In the genomic region with DNA sequence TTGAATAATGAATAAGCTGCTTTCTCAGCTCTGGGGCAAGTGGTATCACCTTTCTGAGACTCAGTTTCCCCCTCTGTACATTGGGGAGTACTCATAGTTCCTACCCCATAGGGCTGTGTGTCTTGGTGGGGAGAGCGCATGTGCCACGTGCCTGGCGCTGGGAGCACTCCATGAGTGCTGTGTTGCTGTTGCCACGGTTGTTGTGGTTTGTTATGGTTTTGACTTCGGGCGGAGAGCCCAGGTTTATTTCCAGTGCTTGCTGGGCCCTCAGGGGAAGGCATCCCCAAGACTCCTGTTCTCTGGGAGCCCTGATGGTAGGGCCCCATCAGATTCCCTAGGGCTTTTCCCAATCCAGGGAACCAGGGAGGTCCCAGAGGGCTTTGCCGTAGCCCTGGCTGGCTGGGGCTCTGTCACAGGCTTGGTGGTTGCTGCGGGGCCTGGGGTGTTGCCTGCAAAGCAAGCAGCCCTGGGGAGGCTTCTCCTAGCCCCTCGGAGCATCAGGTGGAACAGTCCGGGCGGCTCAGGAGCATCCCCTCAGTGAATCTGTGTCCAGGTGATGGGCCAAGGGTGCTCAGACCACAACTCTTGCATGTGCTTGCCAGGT, we compare ENCODE assay signal across 1 cellular context.
TF ChIP-seq lines count a peak whose summit lies in the region.

No MANE protein-coding gene starts in this region.

TF ChIP-seq in H1, 55 proteins besides CTCF, POLR2A, EP300 and RAD21:
- TF ChIP-seq SAP30 (IDR thresholded peaks at IDR 0.05; ENCODE audit: insufficient read depth, insufficient replicate concordance, low read length) (no peak), YY1 (IDR thresholded peaks at IDR 0.05; ENCODE audit: low read depth, low read length) (no peak), SUZ12 (IDR thresholded peaks at IDR 0.05; ENCODE audit: low read length) (no peak), RFX5 (IDR thresholded peaks at IDR 0.05; ENCODE audit: borderline replicate concordance, low read depth, low read length) (no peak), SIRT6 (IDR thresholded peaks at IDR 0.05; ENCODE audit: low read length) (no peak), NRF1 (IDR thresholded peaks at IDR 0.05; ENCODE audit: low read depth, low read length) (no peak), KDM4A (IDR thresholded peaks at IDR 0.05; ENCODE audit: low read depth, low read length, severe bottlenecking) (no peak), EZH2 (IDR thresholded peaks at IDR 0.05; ENCODE audit: low read depth, low read length, severe bottlenecking) (no peak), SRF (IDR thresholded peaks at IDR 0.05; ENCODE audit: low read depth, low read length) (no peak), CHD2 (IDR thresholded peaks at IDR 0.05; ENCODE audit: low read length) (no peak), TAF1 (IDR thresholded peaks at IDR 0.05; ENCODE audit: low read depth, low read length) (no peak), RNF2 (IDR thresholded peaks at IDR 0.05; ENCODE audit: borderline replicate concordance, low read depth, low read length, missing control alignments, poor library complexity, severe bottlenecking) (no peak), PHF8 (conservative IDR thresholded peaks at IDR 0.05; ENCODE audit: low read depth, low read length) (no peak), SIX5 (IDR thresholded peaks at IDR 0.05; ENCODE audit: low read depth, low read length) (no peak), TCF12 (IDR thresholded peaks at IDR 0.05; ENCODE audit: low read depth, low read length) (no peak), SIN3A (conservative IDR thresholded peaks at IDR 0.05 in 1 of 2, IDR thresholded peaks at IDR 0.05 in 1 of 2; ENCODE audit: low read depth in 1 of 2, low read length in 2 of 2) (no peak), BACH1 (IDR thresholded peaks at IDR 0.05; ENCODE audit: low read length) (no peak), FOSL1 (IDR thresholded peaks at IDR 0.05; ENCODE audit: insufficient read depth, low read depth, low read length) (no peak), TAF7 (optimal IDR thresholded peaks at IDR 0.05; ENCODE audit: borderline replicate concordance, low read depth, low read length) (no peak)
- TF ChIP-seq, protein P1, sequence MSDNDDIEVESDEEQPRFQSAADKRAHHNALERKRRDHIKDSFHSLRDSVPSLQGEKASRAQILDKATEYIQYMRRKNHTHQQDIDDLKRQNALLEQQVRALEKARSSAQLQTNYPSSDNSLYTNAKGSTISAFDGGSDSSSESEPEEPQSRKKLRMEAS (IDR thresholded peaks at IDR 0.05), result no peak
